In genomic region chr17:19766421-19767270, GRCh38 we compare ENCODE assay signal across 9 cellular contexts. TPM values are rescaled to one million over a fixed set of nuclear protein-coding genes. Genes with fewer than 3 reads are reported as not detected.
DNase-seq lines count a peak whose midpoint lies in the region; ATAC-seq and TF ChIP-seq lines count a peak whose summit lies in the region.
"Had no signal": no experiment of that assay in that cellular context is flagged by ENCODE, and none has a peak within 500 bp of the region (broad histone marks: within the 10 kb centered on the region; RNA-seq: fewer than 3 reads in every experiment).

No MANE protein-coding gene starts in this region.

- no peaks in the 10 kb centered on the region for H3K36me3 Mint-ChIP-seq in Caco-2 (ENCODE audit: insufficient read depth, unreplicated experiment)

- BruUV-seq in Caco-2 (replicated peaks; lab: Mats Ljungman, UMichigan) = no TSS peak

- H3K4me1 Mint-ChIP-seq in Caco-2 (ENCODE audit: low read depth, unreplicated experiment) = no peaks in the 10 kb centered on the region

- no peak overlapping the region for H3K27ac Mint-ChIP-seq in Caco-2 (ENCODE audit: unreplicated experiment)

- CTCF ChIA-PET in Caco-2 (lab: Charles Lee) = interaction anchor here (0.7 to 2.1 kb wide), 9 partner anchors 18 to 404 kb away, joined by 3 to 10 read pairs (median 3); partner anchors contain the start of genes ALDH3A2 and B9D1

- DNase-seq in Caco-2 (peak; percentile 77 to 90), HAP-1 (ENCODE audit: low spot score in 2 of 2) (peak; percentile 43 to 88), NCI-H2227 (lab: John Stamatoyannopoulos, UW; ENCODE audit: unreplicated experiment) (peak; percentile 70), left lobe of liver (ENCODE audit: low spot score) (peak; percentile 81)
- DNase-seq in activated CD4-positive, alpha-beta T cell treated with anti-CD3 and anti-CD28 coated beads for 1 hour = peak; percentile 67
- DNase-seq in central memory CD4-positive, alpha-beta T cell = peak; percentile 67
- peak; percentile 46 to 82 (median 54) for DNase-seq in stimulated activated CD4-positive, alpha-beta T cell treated with anti-CD3 and anti-CD28 coated beads, TNF-alpha, amount 100 ng/mL, for 1 hour (ENCODE audit: low read depth in 3 of 3, low spot score in 1 of 3)

- POLR2A ChIA-PET in Caco-2 (lab: Charles Lee) = no interaction called here

- 0 out of 2 replicates have a peak, but pooled peaks cover 7% of the 10 kb centered on the region for H3K4me1 ChIP-seq in Caco-2
- H3K4me1 ChIP-seq in HAP-1 = no peaks in the 10 kb centered on the region

- H3K9me3 ChIP-seq in Caco-2 (no peaks in the 10 kb centered on the region), HAP-1 (no peaks in the 10 kb centered on the region)

- no peak overlapping the region for H3K4me3 ChIP-seq in Caco-2 (ENCODE audit: low read depth, low read length)
- H3K4me3 ChIP-seq in HAP-1 = no peak overlapping the region
- H3K4me3 ChIP-seq: SK-N-MC had no signal

- peak; percentile 97 to 99 for TF ChIP-seq CTCF in Caco-2 (IDR thresholded peaks at IDR 0.05; ENCODE audit: insufficient read depth in 1 of 2, low read depth in 1 of 2, low read length in 1 of 2, severe bottlenecking in 1 of 2, unreplicated experiment in 1 of 2)

- H3K4me3 Mint-ChIP-seq in Caco-2 (ENCODE audit: unreplicated experiment) = no peak overlapping the region

- intact Hi-C loops in Caco-2 (cut with micrococcal nuclease; ENCODE audit: unreplicated experiment) = loop anchor here (1.0 to 5.0 kb wide), 6 partner anchors 49 to 404 kb away; partner anchors contain the start of genes ALDH3A2, B9D1 and SLC47A2

- in situ Hi-C loops in HAP-1 (cut with MboI; ENCODE audit: low sequenced_read_pairs) = no loop called here

- H3K27me3 Mint-ChIP-seq in Caco-2 (ENCODE audit: insufficient read depth, unreplicated experiment) = no peaks in the 10 kb centered on the region

- ATAC-seq in left lobe of liver (peak; percentile 96), HG03159 (IDR thresholded peaks at IDR 0.05; ENCODE audit: unreplicated experiment) (no peak)

- H3K27me3 ChIP-seq in Caco-2 (replicated peaks; ENCODE audit: control insufficient read depth, insufficient read depth, low read length) (no peaks in the 10 kb centered on the region), HAP-1 (ENCODE audit: low read depth) (no peaks in the 10 kb centered on the region)

- H3K9me3 Mint-ChIP-seq in Caco-2 (ENCODE audit: unreplicated experiment) = no peaks in the 10 kb centered on the region

- H3K36me3 ChIP-seq in Caco-2 (ENCODE audit: control insufficient read depth, insufficient read depth, low read length) (no peaks in the 10 kb centered on the region), HAP-1 (replicated peaks) (no peaks in the 10 kb centered on the region)

RNA-seq across cellular contexts. Expression of gene ALDH3A1, which starts 18.5 kb away (rescaled TPM):
- total RNA-seq in Caco-2 (2022) = 7.1 and 8.3 TPM in 2 replicates
- 1.5 TPM for total RNA-seq in left lobe of liver

RNA-seq across cellular contexts. Expression of gene SLC47A2, which starts 50.3 kb away (rescaled TPM):
- 0.16 and 0.20 TPM in 2 replicates for total RNA-seq in Caco-2 (2022)
- not detected for total RNA-seq in left lobe of liver
